Comparison of ENCODE assay signal across 1 cellular context in the genomic region with DNA sequence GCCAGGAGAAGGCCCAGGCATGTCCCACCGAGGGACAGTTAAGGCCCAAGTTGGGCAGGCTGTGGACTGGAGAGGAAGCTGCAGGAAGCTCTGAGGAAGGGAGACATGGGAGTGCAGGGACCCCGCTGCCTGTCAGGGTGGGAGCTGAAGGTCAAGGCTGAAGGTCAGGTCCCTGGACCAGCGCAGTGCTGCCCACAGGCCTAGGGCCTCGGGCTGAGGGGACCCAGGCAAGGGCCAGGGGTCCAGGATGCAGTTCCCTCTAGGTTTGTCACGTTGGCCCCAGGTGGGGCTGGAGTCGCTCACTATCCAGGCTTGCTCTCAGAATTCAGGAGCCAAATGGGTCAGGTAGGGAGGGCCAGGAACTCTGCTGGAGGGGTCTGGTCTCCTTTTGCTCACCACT.
TF ChIP-seq lines count a peak whose summit lies in the region.

No MANE protein-coding gene starts in this region.

TF ChIP-seq in SK-N-SH, 30 proteins besides CTCF, POLR2A, EP300 and RAD21 (continued from another document):
- TF ChIP-seq, protein P1, sequence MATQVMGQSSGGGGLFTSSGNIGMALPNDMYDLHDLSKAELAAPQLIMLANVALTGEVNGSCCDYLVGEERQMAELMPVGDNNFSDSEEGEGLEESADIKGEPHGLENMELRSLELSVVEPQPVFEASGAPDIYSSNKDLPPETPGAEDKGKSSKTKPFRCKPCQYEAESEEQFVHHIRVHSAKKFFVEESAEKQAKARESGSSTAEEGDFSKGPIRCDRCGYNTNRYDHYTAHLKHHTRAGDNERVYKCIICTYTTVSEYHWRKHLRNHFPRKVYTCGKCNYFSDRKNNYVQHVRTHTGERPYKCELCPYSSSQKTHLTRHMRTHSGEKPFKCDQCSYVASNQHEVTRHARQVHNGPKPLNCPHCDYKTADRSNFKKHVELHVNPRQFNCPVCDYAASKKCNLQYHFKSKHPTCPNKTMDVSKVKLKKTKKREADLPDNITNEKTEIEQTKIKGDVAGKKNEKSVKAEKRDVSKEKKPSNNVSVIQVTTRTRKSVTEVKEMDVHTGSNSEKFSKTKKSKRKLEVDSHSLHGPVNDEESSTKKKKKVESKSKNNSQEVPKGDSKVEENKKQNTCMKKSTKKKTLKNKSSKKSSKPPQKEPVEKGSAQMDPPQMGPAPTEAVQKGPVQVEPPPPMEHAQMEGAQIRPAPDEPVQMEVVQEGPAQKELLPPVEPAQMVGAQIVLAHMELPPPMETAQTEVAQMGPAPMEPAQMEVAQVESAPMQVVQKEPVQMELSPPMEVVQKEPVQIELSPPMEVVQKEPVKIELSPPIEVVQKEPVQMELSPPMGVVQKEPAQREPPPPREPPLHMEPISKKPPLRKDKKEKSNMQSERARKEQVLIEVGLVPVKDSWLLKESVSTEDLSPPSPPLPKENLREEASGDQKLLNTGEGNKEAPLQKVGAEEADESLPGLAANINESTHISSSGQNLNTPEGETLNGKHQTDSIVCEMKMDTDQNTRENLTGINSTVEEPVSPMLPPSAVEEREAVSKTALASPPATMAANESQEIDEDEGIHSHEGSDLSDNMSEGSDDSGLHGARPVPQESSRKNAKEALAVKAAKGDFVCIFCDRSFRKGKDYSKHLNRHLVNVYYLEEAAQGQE (IDR thresholded peaks at IDR 0.05; ENCODE audit: low read depth, low read length) = no peak
- TF ChIP-seq RXRA (IDR thresholded peaks at IDR 0.05; ENCODE audit: borderline replicate concordance, low read depth) = no peak
- TF ChIP-seq SMC3 (IDR thresholded peaks at IDR 0.05; ENCODE audit: low read depth, low read length) = no peak
- no peak for TF ChIP-seq GABPA (IDR thresholded peaks at IDR 0.05; ENCODE audit: low read depth)
- TF ChIP-seq, protein P2, sequence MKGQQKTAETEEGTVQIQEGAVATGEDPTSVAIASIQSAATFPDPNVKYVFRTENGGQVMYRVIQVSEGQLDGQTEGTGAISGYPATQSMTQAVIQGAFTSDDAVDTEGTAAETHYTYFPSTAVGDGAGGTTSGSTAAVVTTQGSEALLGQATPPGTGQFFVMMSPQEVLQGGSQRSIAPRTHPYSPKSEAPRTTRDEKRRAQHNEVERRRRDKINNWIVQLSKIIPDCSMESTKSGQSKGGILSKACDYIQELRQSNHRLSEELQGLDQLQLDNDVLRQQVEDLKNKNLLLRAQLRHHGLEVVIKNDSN (IDR thresholded peaks at IDR 0.05; ENCODE audit: borderline replicate concordance, low read depth) = no peak
- TF ChIP-seq, protein P3, sequence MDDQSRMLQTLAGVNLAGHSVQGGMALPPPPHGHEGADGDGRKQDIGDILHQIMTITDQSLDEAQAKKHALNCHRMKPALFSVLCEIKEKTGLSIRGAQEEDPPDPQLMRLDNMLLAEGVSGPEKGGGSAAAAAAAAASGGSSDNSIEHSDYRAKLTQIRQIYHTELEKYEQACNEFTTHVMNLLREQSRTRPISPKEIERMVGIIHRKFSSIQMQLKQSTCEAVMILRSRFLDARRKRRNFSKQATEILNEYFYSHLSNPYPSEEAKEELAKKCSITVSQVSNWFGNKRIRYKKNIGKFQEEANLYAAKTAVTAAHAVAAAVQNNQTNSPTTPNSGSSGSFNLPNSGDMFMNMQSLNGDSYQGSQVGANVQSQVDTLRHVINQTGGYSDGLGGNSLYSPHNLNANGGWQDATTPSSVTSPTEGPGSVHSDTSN (IDR thresholded peaks at IDR 0.05) = no peak
- no peak for TF ChIP-seq FOSL2 (IDR thresholded peaks at IDR 0.05; ENCODE audit: borderline replicate concordance, low read depth)
- TF ChIP-seq, protein P4, sequence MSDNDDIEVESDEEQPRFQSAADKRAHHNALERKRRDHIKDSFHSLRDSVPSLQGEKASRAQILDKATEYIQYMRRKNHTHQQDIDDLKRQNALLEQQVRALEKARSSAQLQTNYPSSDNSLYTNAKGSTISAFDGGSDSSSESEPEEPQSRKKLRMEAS (IDR thresholded peaks at IDR 0.05; ENCODE audit: low read depth) = no peak
- no peak for TF ChIP-seq MXI1 (IDR thresholded peaks at IDR 0.05; ENCODE audit: low read depth, low read length)
- TF ChIP-seq TEAD4 (IDR thresholded peaks at IDR 0.05; ENCODE audit: borderline replicate concordance, insufficient read depth) = no peak
- TF ChIP-seq CHD2 (IDR thresholded peaks at IDR 0.05; ENCODE audit: low read length, partially characterized antibody) = no peak
- TF ChIP-seq, protein P5, sequence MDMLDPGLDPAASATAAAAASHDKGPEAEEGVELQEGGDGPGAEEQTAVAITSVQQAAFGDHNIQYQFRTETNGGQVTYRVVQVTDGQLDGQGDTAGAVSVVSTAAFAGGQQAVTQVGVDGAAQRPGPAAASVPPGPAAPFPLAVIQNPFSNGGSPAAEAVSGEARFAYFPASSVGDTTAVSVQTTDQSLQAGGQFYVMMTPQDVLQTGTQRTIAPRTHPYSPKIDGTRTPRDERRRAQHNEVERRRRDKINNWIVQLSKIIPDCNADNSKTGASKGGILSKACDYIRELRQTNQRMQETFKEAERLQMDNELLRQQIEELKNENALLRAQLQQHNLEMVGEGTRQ (IDR thresholded peaks at IDR 0.05; ENCODE audit: borderline replicate concordance, low read depth, low read length) = no peak
- TF ChIP-seq NRF1 (IDR thresholded peaks at IDR 0.05; ENCODE audit: low read depth, low read length) = no peak
- no peak for TF ChIP-seq MEF2A (IDR thresholded peaks at IDR 0.05; ENCODE audit: borderline replicate concordance, low read depth)
- TF ChIP-seq RFX5 (IDR thresholded peaks at IDR 0.05; ENCODE audit: low read length) = no peak
